In genomic region chr11:16881074-16881709, GRCh38 we compare ENCODE assay signal across 8 cellular contexts.
DNase-seq lines count a peak whose midpoint lies in the region; ATAC-seq and TF ChIP-seq lines count a peak whose summit lies in the region.

No MANE protein-coding gene starts in this region.

- no peaks in the 10 kb centered on the region for H3K9me3 Mint-ChIP-seq in CD4-positive, alpha-beta T cell

- no peaks in the 10 kb centered on the region for H3K4me1 ChIP-seq in Peyer's patch

- H3K9me3 ChIP-seq in CD4-positive, alpha-beta T cell (ENCODE audit: control insufficient read depth, low read length), result no peaks in the 10 kb centered on the region
- H3K9me3 ChIP-seq in Peyer's patch, result no peaks in the 10 kb centered on the region

- no peak overlapping the region for H3K27ac Mint-ChIP-seq in CD4-positive, alpha-beta T cell

- no peak for TF ChIP-seq POLR2A in Peyer's patch (IDR thresholded peaks at IDR 0.05)

- POLR2A ChIA-PET in CD4-positive, alpha-beta T cell (lab: Charles Lee), result no interaction called here

- no peak overlapping the region for H3K4me3 Mint-ChIP-seq in CD4-positive, alpha-beta T cell

- no peaks in the 10 kb centered on the region for H3K27me3 Mint-ChIP-seq in CD4-positive, alpha-beta T cell

- no peaks in the 10 kb centered on the region for H3K36me3 ChIP-seq in Peyer's patch

- H3K4me3 ChIP-seq in choroid plexus epithelial cell (ENCODE audit: low read depth, low read length) (no peak overlapping the region), Peyer's patch (no peak overlapping the region)

- intact Hi-C loops in CD4-positive, alpha-beta T cell (cut with DNase I, micrococcal nuclease), result no loop called here

- no peak for DNase-seq in GM10266 (ENCODE audit: extremely low spot score)
- peak; percentile 46 for DNase-seq in choroid plexus epithelial cell (ENCODE audit: low read depth)
- DNase-seq in midbrain (lab: John Stamatoyannopoulos, UW), result peak; percentile 46
- DNase-seq in GF-D8 (lab: John Stamatoyannopoulos, UW), result no peak
- no peak for DNase-seq in CD4-positive, alpha-beta T cell
- no peak for DNase-seq in Peyer's patch
- DNase-seq in stimulated activated CD8-positive, alpha-beta memory T cell treated with anti-CD3 and anti-CD28 coated beads, Interleukin-4, amount 100 ng/mL, for 48 hours, result no peak

- H3K36me3 Mint-ChIP-seq in CD4-positive, alpha-beta T cell (ENCODE audit: low read depth), result no peaks in the 10 kb centered on the region

- TF ChIP-seq CTCF in GM10266 (IDR thresholded peaks at IDR 0.05; ENCODE audit: control insufficient read depth, insufficient read depth, low read depth, missing control alignments), result peak; percentile 8
- peak; percentile 50 for TF ChIP-seq CTCF in LNCAP (IDR thresholded peaks at IDR 0.05)
- peak; percentile 53 for TF ChIP-seq CTCF in choroid plexus epithelial cell (conservative IDR thresholded peaks at IDR 0.05; ENCODE audit: low read depth, low read length)
- no peak for TF ChIP-seq CTCF in CD4-positive, alpha-beta T cell (IDR thresholded peaks at IDR 0.05)
- no peak for TF ChIP-seq CTCF in Peyer's patch (IDR thresholded peaks at IDR 0.05)

- H3K27me3 ChIP-seq in CD4-positive, alpha-beta T cell (ENCODE audit: control insufficient read depth, insufficient read depth, low read length), result no peaks in the 10 kb centered on the region
- no peaks in the 10 kb centered on the region for H3K27me3 ChIP-seq in Peyer's patch

- ATAC-seq in CD4-positive, alpha-beta T cell (ENCODE audit: poor library complexity), result no peak

- H3K4me1 Mint-ChIP-seq in CD4-positive, alpha-beta T cell (ENCODE audit: low read depth), result no peaks in the 10 kb centered on the region

- no peak overlapping the region for H3K27ac ChIP-seq in CD4-positive, alpha-beta T cell (ENCODE audit: low read depth, low read length)
- H3K27ac ChIP-seq in Peyer's patch, result no peak overlapping the region

- CTCF ChIA-PET in CD4-positive, alpha-beta T cell (lab: Charles Lee), result no interaction called here

Comparison
In these comparisons a context has a peak if more than half of its experiments do, and no peak if none do; other contexts are left out.
1. DNase-seq: peak in choroid plexus epithelial cell (single experiment) and midbrain (single experiment); none in GM10266 (single experiment), GF-D8 (single experiment), CD4-positive, alpha-beta T cell (0 of 10), Peyer's patch (0 of 3) and stimulated activated CD8-positive, alpha-beta memory T cell treated with anti-CD3 and anti-CD28 coated beads, Interleukin-4, amount 100 ng/mL, for 48 hours (single experiment).
2. CTCF ChIP-seq: peak in GM10266 (single experiment), LNCAP (single experiment) and choroid plexus epithelial cell (single experiment); none in CD4-positive, alpha-beta T cell (single experiment) and Peyer's patch (0 of 6).